10 cellular contexts compared by ENCODE assay signal in genomic region chr9:109780453-109781033, GRCh38. TPM values are rescaled to one million over a fixed set of nuclear protein-coding genes. Genes with fewer than 3 reads are reported as not detected.
DNase-seq lines count a peak whose midpoint lies in the region; ATAC-seq and TF ChIP-seq lines count a peak whose summit lies in the region.
"Had no signal": no experiment of that assay in that cellular context is flagged by ENCODE, and none has a peak within 500 bp of the region (broad histone marks: within the 10 kb centered on the region; RNA-seq: fewer than 3 reads in every experiment).

No MANE protein-coding gene starts in this region.

- H3K27me3 Mint-ChIP-seq in natural killer cell treated with Interleukin-12 subunit alpha and Interleukin-12 subunit beta and Interleukin-15 and Interleukin-18, amount 100 ng/mL, for 72 hours: peaks cover 19 to 46% of the 10 kb centered on the region in 2 donors

- H3K36me3 ChIP-seq in ES-I3 (ENCODE audit: insufficient read depth, low read length) (no peaks in the 10 kb centered on the region), cardiac muscle cell (peaks cover 4% of the 10 kb centered on the region)

- H3K4me3 ChIP-seq in cardiac muscle cell: peak overlapping the region; percentile 61

- no peaks in the 10 kb centered on the region for H3K27me3 ChIP-seq in cardiac muscle cell

- no peak overlapping the region for H3K27ac Mint-ChIP-seq in natural killer cell treated with Interleukin-12 subunit alpha and Interleukin-12 subunit beta and Interleukin-15 and Interleukin-18, amount 100 ng/mL, for 72 hours
- H3K27ac Mint-ChIP-seq: activated naive CD8-positive, alpha-beta T cell treated with anti-CD3 and anti-CD28 coated beads for 36 hours had no signal

- peak; percentile 58 for ATAC-seq in SK-N-SH treated with all-trans-retinoic acid at 6 μM for 48 hours
- ATAC-seq in natural killer cell treated with Interleukin-12 subunit alpha and Interleukin-12 subunit beta and Interleukin-15 and Interleukin-18, amount 100 ng/mL, for 72 hours: no peak

- no peak for TF ChIP-seq CTCF in cardiac muscle cell (IDR thresholded peaks at IDR 0.05; ENCODE audit: low read depth, low read length)

- H3K27ac ChIP-seq in cardiac muscle cell: peak overlapping the region; percentile 93

- peak overlapping the region; percentile 72 for H3K9ac ChIP-seq in ES-I3 (ENCODE audit: low read depth, low read length)

- no peak overlapping the region for H3K4me3 Mint-ChIP-seq in natural killer cell treated with Interleukin-12 subunit alpha and Interleukin-12 subunit beta and Interleukin-15 and Interleukin-18, amount 100 ng/mL, for 72 hours
- H3K4me3 Mint-ChIP-seq: activated naive CD8-positive, alpha-beta T cell treated with anti-CD3 and anti-CD28 coated beads for 36 hours had no signal

- H3K9me3 Mint-ChIP-seq in natural killer cell treated with Interleukin-12 subunit alpha and Interleukin-12 subunit beta and Interleukin-15 and Interleukin-18, amount 100 ng/mL, for 72 hours: peaks cover 5% of the 10 kb centered on the region
- H3K9me3 Mint-ChIP-seq: activated naive CD8-positive, alpha-beta T cell treated with anti-CD3 and anti-CD28 coated beads for 36 hours had no signal

- H3K9me3 ChIP-seq in ES-I3 (ENCODE audit: control insufficient read depth, insufficient read depth, low read length) (no peaks in the 10 kb centered on the region), cardiac muscle cell (ENCODE audit: low read depth) (no peaks in the 10 kb centered on the region)

- no peaks in the 10 kb centered on the region for H3K36me3 Mint-ChIP-seq in natural killer cell treated with Interleukin-12 subunit alpha and Interleukin-12 subunit beta and Interleukin-15 and Interleukin-18, amount 100 ng/mL, for 72 hours
- H3K36me3 Mint-ChIP-seq: activated naive CD8-positive, alpha-beta T cell treated with anti-CD3 and anti-CD28 coated beads for 36 hours had no signal

- no peaks in the 10 kb centered on the region for H3K4me1 Mint-ChIP-seq in natural killer cell treated with Interleukin-12 subunit alpha and Interleukin-12 subunit beta and Interleukin-15 and Interleukin-18, amount 100 ng/mL, for 72 hours (ENCODE audit: low read depth in 2 of 2)
- H3K4me1 Mint-ChIP-seq: activated naive CD8-positive, alpha-beta T cell treated with anti-CD3 and anti-CD28 coated beads for 36 hours had no signal

- DNase-seq in cardiac muscle cell (ENCODE audit: low read depth in 1 of 2, low spot score in 1 of 2): peak; percentile 21 to 53
- DNase-seq in retina: peak; percentile 62
- no peak for DNase-seq in NCI-H146 treated with DMSO at 0.1 percent for 48 hours (lab: John Stamatoyannopoulos, UW; ENCODE audit: unreplicated experiment)
- DNase-seq in natural killer cell treated with Interleukin-12 subunit alpha and Interleukin-12 subunit beta and Interleukin-15 and Interleukin-18, amount 100 ng/mL, for 72 hours (ENCODE audit: low spot score): no peak
- DNase-seq in iPS-NIHi7 (ENCODE audit: extremely low spot score): no peak
- no peak for DNase-seq in OCI-M2 (lab: John Stamatoyannopoulos, UW; ENCODE audit: unreplicated experiment)
- DNase-seq: MV-4-11 had no signal

- H3K4me1 ChIP-seq in ES-I3 (ENCODE audit: insufficient read depth, low read length) (no peaks in the 10 kb centered on the region; the same call in 1 of the 2 replicates), cardiac muscle cell (ENCODE audit: low read depth) (peaks cover 16% of the 10 kb centered on the region)

TF ChIP-seq in SK-N-SH treated with all-trans-retinoic acid at 6 μM for 48 hours, 23 proteins besides CTCF, POLR2A, EP300 and RAD21:
- TF ChIP-seq GLIS3 (CRISPR knock-in tag; IDR thresholded peaks at IDR 0.05) (no peak), ESRRG (CRISPR knock-in tag; IDR thresholded peaks at IDR 0.05) (no peak), CSDC2 (CRISPR knock-in tag; IDR thresholded peaks at IDR 0.05) (no peak), OSR1 (CRISPR knock-in tag; IDR thresholded peaks at IDR 0.05) (no peak), TOX (CRISPR knock-in tag; IDR thresholded peaks at IDR 0.05; ENCODE audit: borderline replicate concordance) (no peak), ZNF70 (CRISPR knock-in tag; IDR thresholded peaks at IDR 0.05) (no peak), ISL1 (CRISPR knock-in tag; IDR thresholded peaks at IDR 0.05) (no peak), POU6F1 (CRISPR knock-in tag; IDR thresholded peaks at IDR 0.05; ENCODE audit: borderline replicate concordance, low read depth) (no peak), SNAI2 (CRISPR knock-in tag; IDR thresholded peaks at IDR 0.05) (no peak), BACH2 (CRISPR knock-in tag; IDR thresholded peaks at IDR 0.05; ENCODE audit: borderline replicate concordance) (no peak), ZFP30 (CRISPR knock-in tag; IDR thresholded peaks at IDR 0.05) (no peak), ARNTL (CRISPR knock-in tag; IDR thresholded peaks at IDR 0.05; ENCODE audit: borderline replicate concordance, low read depth) (no peak), CSRNP3 (CRISPR knock-in tag; IDR thresholded peaks at IDR 0.05) (no peak), ZC3H10 (CRISPR knock-in tag; IDR thresholded peaks at IDR 0.05) (no peak)

RNA-seq across cellular contexts. Expression of gene PALM2AKAP2, which starts 0.5 kb away (rescaled TPM):
- total RNA-seq in cardiac muscle cell: 94.7 and 121 TPM in 2 replicates
- 55.1 and 71.7 TPM in 2 replicates for polyA plus RNA-seq in cardiac muscle cell
- not detected for total RNA-seq in natural killer cell treated with Interleukin-12 subunit alpha and Interleukin-12 subunit beta and Interleukin-15 and Interleukin-18, amount 100 ng/mL, for 72 hours
- total RNA-seq: activated naive CD8-positive, alpha-beta T cell treated with anti-CD3 and anti-CD28 coated beads for 36 hours had no signal

Comparison
In these comparisons a context has a peak if more than half of its experiments do, and no peak if none do; other contexts are left out.
1. DNase-seq: peak in cardiac muscle cell (2 of 2) and retina (single experiment); none in NCI-H146 treated with DMSO at 0.1 percent for 48 hours (single experiment), natural killer cell treated with Interleukin-12 subunit alpha and Interleukin-12 subunit beta and Interleukin-15 and Interleukin-18, amount 100 ng/mL, for 72 hours (single experiment), iPS-NIHi7 (single experiment) and OCI-M2 (single experiment).
2. RNA of gene PALM2AKAP2, which starts 0.5 kb away (total RNA-seq): 94.7 to 121 TPM in cardiac muscle cell; not detected in natural killer cell treated with Interleukin-12 subunit alpha and Interleukin-12 subunit beta and Interleukin-15 and Interleukin-18, amount 100 ng/mL, for 72 hours; every median in the first group is over 10 times any median in the second.